26 cellular contexts compared by ENCODE assay signal in genomic region chr4:11616856-11617255, GRCh38.
"Had no signal": no experiment of that assay in that cellular context is flagged by ENCODE, and none has a peak within 500 bp of the region (broad histone marks: within the 10 kb centered on the region; RNA-seq: fewer than 3 reads in every experiment).

No MANE protein-coding gene starts in this region.

- H3K4me1 ChIP-seq: right atrium auricular region, vagina had no signal

- H3K27ac ChIP-seq: left ventricle myocardium inferior, ovary, right atrium auricular region, right lobe of liver, tibial nerve, upper lobe of left lung, vagina had no signal

- H3K9me3 Mint-ChIP-seq: naive thymus-derived CD4-positive, alpha-beta T cell; natural killer cell treated with Interleukin-12 subunit alpha and Interleukin-12 subunit beta and Interleukin-15 and Interleukin-18, amount 100 ng/mL, for 72 hours; stimulated activated memory B cell treated with anti-CD40 and anti-IgM and Interleukin-4, amounts not matched to agents 10 μg/mL and 1 μg/mL and 100 μg/mL, for 72 hours; stimulated activated naive CD8-positive, alpha-beta T cell treated with anti-CD3 and anti-CD28 coated beads, Interleukin-15, amount 100 ng/mL, for 72 hours had no signal

- H3K4me1 Mint-ChIP-seq: immature natural killer cell; stimulated activated naive CD8-positive, alpha-beta T cell treated with anti-CD3 and anti-CD28 coated beads, Interleukin-15, amount 100 ng/mL, for 72 hours had no signal

- ATAC-seq: left colon; mucosa of descending colon; naive thymus-derived CD4-positive, alpha-beta T cell; natural killer cell treated with Interleukin-12 subunit alpha and Interleukin-12 subunit beta and Interleukin-15 and Interleukin-18, amount 100 ng/mL, for 72 hours; stimulated activated memory B cell treated with anti-CD40 and anti-IgM and Interleukin-4, amounts not matched to agents 10 μg/mL and 1 μg/mL and 100 μg/mL, for 72 hours; stimulated activated naive CD8-positive, alpha-beta T cell treated with anti-CD3 and anti-CD28 coated beads, Interleukin-15, amount 100 ng/mL, for 72 hours had no signal

- H3K27me3 ChIP-seq: ovary, right atrium auricular region, right lobe of liver, tibial nerve, upper lobe of left lung, vagina had no signal

- H3K4me3 Mint-ChIP-seq: immature natural killer cell; naive thymus-derived CD4-positive, alpha-beta T cell; natural killer cell treated with Interleukin-12 subunit alpha and Interleukin-12 subunit beta and Interleukin-15 and Interleukin-18, amount 100 ng/mL, for 72 hours; stimulated activated memory B cell treated with anti-CD40 and anti-IgM and Interleukin-4, amounts not matched to agents 10 μg/mL and 1 μg/mL and 100 μg/mL, for 72 hours; stimulated activated naive CD8-positive, alpha-beta T cell treated with anti-CD3 and anti-CD28 coated beads, Interleukin-15, amount 100 ng/mL, for 72 hours had no signal

- H3K36me3 Mint-ChIP-seq: immature natural killer cell; natural killer cell treated with Interleukin-12 subunit alpha and Interleukin-12 subunit beta and Interleukin-15 and Interleukin-18, amount 100 ng/mL, for 72 hours; stimulated activated memory B cell treated with anti-CD40 and anti-IgM and Interleukin-4, amounts not matched to agents 10 μg/mL and 1 μg/mL and 100 μg/mL, for 72 hours had no signal

- H3K4me2 ChIP-seq: smooth muscle cell had no signal

- DNase-seq: hypothalamus; immature natural killer cell; kidney; left colon; left ventricle myocardium inferior; midbrain; mucosa of descending colon; naive thymus-derived CD4-positive, alpha-beta T cell; ovary; right lobe of liver; stimulated activated CD4-positive, alpha-beta T cell treated with anti-CD3 and anti-CD28 coated beads, Interleukin-1b, Interleukin-23, amount 100 ng/mL, for 48 hours; stimulated activated CD4-positive, alpha-beta T cell treated with anti-CD3 and anti-CD28 coated beads, Interleukin-2, amount 100 ng/mL, for 48 hours; stimulated activated CD4-positive, alpha-beta T cell treated with anti-CD3 and anti-CD28 coated beads, Interleukin-4, amount 100 ng/mL, for 4 hours; stimulated activated CD8-positive, alpha-beta memory T cell treated with anti-CD3 and anti-CD28 coated beads, Interleukin-4, amount 100 ng/mL, for 48 hours; stimulated activated naive CD4-positive, alpha-beta T cell treated with Interleukin-2 at 50 U/mL for 16 hours; stimulated activated naive CD8-positive, alpha-beta T cell treated with anti-CD3 and anti-CD28 coated beads, Interleukin-15, amount 100 ng/mL, for 72 hours; substantia nigra; upper lobe of left lung had no signal

- H3K36me3 ChIP-seq: left ventricle myocardium inferior, ovary, right atrium auricular region, right lobe of liver, tibial nerve, upper lobe of left lung, vagina had no signal

- H3K4me3 ChIP-seq: left ventricle myocardium inferior, lung, mucosa of descending colon, ovary, right atrium auricular region, right lobe of liver, smooth muscle cell, tibial nerve, upper lobe of left lung, vagina had no signal

- H3K9me3 ChIP-seq: left ventricle myocardium inferior, mucosa of descending colon, ovary, right atrium auricular region, right lobe of liver, tibial nerve, upper lobe of left lung, vagina had no signal

- H3K27ac Mint-ChIP-seq: immature natural killer cell; naive thymus-derived CD4-positive, alpha-beta T cell; natural killer cell treated with Interleukin-12 subunit alpha and Interleukin-12 subunit beta and Interleukin-15 and Interleukin-18, amount 100 ng/mL, for 72 hours; progenitor cell of endocrine pancreas; stimulated activated memory B cell treated with anti-CD40 and anti-IgM and Interleukin-4, amounts not matched to agents 10 μg/mL and 1 μg/mL and 100 μg/mL, for 72 hours; stimulated activated naive CD8-positive, alpha-beta T cell treated with anti-CD3 and anti-CD28 coated beads, Interleukin-15, amount 100 ng/mL, for 72 hours had no signal

- H3K27me3 Mint-ChIP-seq: natural killer cell treated with Interleukin-12 subunit alpha and Interleukin-12 subunit beta and Interleukin-15 and Interleukin-18, amount 100 ng/mL, for 72 hours; progenitor cell of endocrine pancreas; stimulated activated memory B cell treated with anti-CD40 and anti-IgM and Interleukin-4, amounts not matched to agents 10 μg/mL and 1 μg/mL and 100 μg/mL, for 72 hours; stimulated activated naive CD8-positive, alpha-beta T cell treated with anti-CD3 and anti-CD28 coated beads, Interleukin-15, amount 100 ng/mL, for 72 hours had no signal
